13 cellular contexts compared by ENCODE assay signal in genomic region chr2:28310107-28310506, GRCh38.
"Had no signal": no experiment of that assay in that cellular context is flagged by ENCODE, and none has a peak within 500 bp of the region (broad histone marks: within the 10 kb centered on the region; RNA-seq: fewer than 3 reads in every experiment).

No MANE protein-coding gene starts in this region.

- H3K27ac ChIP-seq: esophagus squamous epithelium, psoas muscle had no signal

- H3K27ac Mint-ChIP-seq: activated CD4-positive, alpha-beta memory T cell treated with anti-CD3 and anti-CD28 coated beads, Interleukin-2, amount 10 ng/mL, durations not matched to agents 7 days and 5 days; activated naive CD8-positive, alpha-beta T cell treated with anti-CD3 and anti-CD28 coated beads for 36 hours; natural killer cell treated with Interleukin-12 subunit alpha and Interleukin-12 subunit beta and Interleukin-15 and Interleukin-18, amount 100 ng/mL, for 72 hours had no signal

- H3K9me3 ChIP-seq: psoas muscle had no signal

- ATAC-seq: natural killer cell treated with Interleukin-12 subunit alpha and Interleukin-12 subunit beta and Interleukin-15 and Interleukin-18, amount 100 ng/mL, for 72 hours; psoas muscle; stimulated activated naive CD8-positive, alpha-beta T cell treated with anti-CD3 and anti-CD28 coated beads, Interleukin-15, Interleukin-2, amounts not matched to agents 100 U/mL and 50 U/mL, for 24 hours had no signal

- H3K4me3 ChIP-seq: esophagus squamous epithelium, psoas muscle had no signal

- H3K4me3 Mint-ChIP-seq: activated CD4-positive, alpha-beta memory T cell treated with anti-CD3 and anti-CD28 coated beads, Interleukin-2, amount 10 ng/mL, durations not matched to agents 7 days and 5 days; activated naive CD8-positive, alpha-beta T cell treated with anti-CD3 and anti-CD28 coated beads for 36 hours; natural killer cell treated with Interleukin-12 subunit alpha and Interleukin-12 subunit beta and Interleukin-15 and Interleukin-18, amount 100 ng/mL, for 72 hours had no signal

- DNase-seq: activated CD4-positive, alpha-beta memory T cell treated with anti-CD3 and anti-CD28 coated beads, Interleukin-2, amount 10 ng/mL, durations not matched to agents 7 days and 5 days; activated gamma-delta T cell treated with Interleukin-2 at 50 U/mL for 16 hours; activated naive CD8-positive, alpha-beta T cell treated with anti-CD3 and anti-CD28 coated beads for 36 hours; activated T-cell treated with anti-CD3 and anti-CD28 coated beads, Interleukin-2, amount 50 U/mL, for 48 hours; esophagus squamous epithelium; foreskin fibroblast; mammary epithelial cell; occipital lobe; psoas muscle; stimulated activated CD4-positive, alpha-beta T cell treated with anti-CD3 and anti-CD28 coated beads, Interleukin-12 subunit alpha, Interleukin-12 subunit beta, amount 100 ng/mL, for 4 hours; stimulated activated naive CD8-positive, alpha-beta T cell treated with anti-CD3 and anti-CD28 coated beads, Interleukin-15, Interleukin-2, amounts not matched to agents 100 U/mL and 50 U/mL, for 24 hours; T-helper 9 cell had no signal

- H3K4me1 Mint-ChIP-seq: activated naive CD8-positive, alpha-beta T cell treated with anti-CD3 and anti-CD28 coated beads for 36 hours had no signal

- H3K27me3 ChIP-seq: esophagus squamous epithelium had no signal

- H3K27me3 Mint-ChIP-seq: activated CD4-positive, alpha-beta memory T cell treated with anti-CD3 and anti-CD28 coated beads, Interleukin-2, amount 10 ng/mL, durations not matched to agents 7 days and 5 days; activated naive CD8-positive, alpha-beta T cell treated with anti-CD3 and anti-CD28 coated beads for 36 hours; natural killer cell treated with Interleukin-12 subunit alpha and Interleukin-12 subunit beta and Interleukin-15 and Interleukin-18, amount 100 ng/mL, for 72 hours had no signal
